ENCODE assay signal across 26 cellular contexts in genomic region chr2:40665493-40666232, GRCh38.
"Had no signal": no experiment of that assay in that cellular context is flagged by ENCODE, and none has a peak within 500 bp of the region (broad histone marks: within the 10 kb centered on the region; RNA-seq: fewer than 3 reads in every experiment).

No MANE protein-coding gene starts in this region.

- H3K4me3 ChIP-seq: adrenal gland, ascending aorta, coronary artery, dorsolateral prefrontal cortex, pancreas had no signal

- H3K4me1 Mint-ChIP-seq: activated naive CD8-positive, alpha-beta T cell treated with anti-CD3 and anti-CD28 coated beads for 36 hours; brain; naive thymus-derived CD8-positive, alpha-beta T cell; neural crest cell had no signal

- H3K27ac Mint-ChIP-seq: activated naive CD4-positive, alpha-beta T cell treated with anti-CD3 and anti-CD28 coated beads for 36 hours; activated naive CD8-positive, alpha-beta T cell treated with anti-CD3 and anti-CD28 coated beads for 36 hours; brain; naive thymus-derived CD8-positive, alpha-beta T cell had no signal

- H3K4me1 ChIP-seq: pancreas had no signal

- H3K27ac ChIP-seq: adrenal gland, dorsolateral prefrontal cortex, pancreas, WERI-Rb-1 had no signal

- ATAC-seq: activated CD4-positive, CD25-positive, alpha-beta regulatory T cell treated with anti-CD3 and anti-CD28 coated beads, Interleukin-2, amount 50 U/mL, for 24 hours; left cardiac atrium; naive thymus-derived CD8-positive, alpha-beta T cell; pancreas; right cardiac atrium had no signal

- DNase-seq: activated CD4-positive, alpha-beta T cell treated with anti-CD3 and anti-CD28 coated beads for 48 hours; activated CD4-positive, alpha-beta T cell treated with anti-CD3 and anti-CD28 coated beads, Interleukin-2, amount 50 U/mL, for 48 hours; activated CD8-positive, alpha-beta memory T cell treated with anti-CD3 and anti-CD28 coated beads for 24 hours; activated effector memory CD4-positive, alpha-beta T cell treated with anti-CD3 and anti-CD28 coated beads, Interleukin-2, amount 50 U/mL, for 16 hours; activated naive CD4-positive, alpha-beta T cell treated with anti-CD3 and anti-CD28 coated beads for 36 hours; activated naive CD8-positive, alpha-beta T cell treated with anti-CD3 and anti-CD28 coated beads for 36 hours; adrenal gland; dorsolateral prefrontal cortex; effector memory CD4-positive, alpha-beta T cell; erythroblast; foreskin fibroblast; left cardiac atrium; midbrain; naive thymus-derived CD8-positive, alpha-beta T cell; nucleus accumbens; pancreas; right cardiac atrium; stimulated activated CD4-positive, alpha-beta T cell treated with anti-CD3 and anti-CD28 coated beads, Interleukin-2, amount 100 ng/mL, for 48 hours; stimulated activated naive CD4-positive, alpha-beta T cell treated with Interleukin-2 at 50 U/mL for 16 hours; WERI-Rb-1 had no signal

- H3K36me3 ChIP-seq: adrenal gland, ascending aorta, pancreas, WERI-Rb-1 had no signal

- H3K27me3 ChIP-seq: adrenal gland, ascending aorta, dorsolateral prefrontal cortex had no signal

- H3K9me3 ChIP-seq: adrenal gland, ascending aorta, pancreas had no signal

- H3K9me3 Mint-ChIP-seq: activated naive CD4-positive, alpha-beta T cell treated with anti-CD3 and anti-CD28 coated beads for 36 hours; activated naive CD8-positive, alpha-beta T cell treated with anti-CD3 and anti-CD28 coated beads for 36 hours; brain; neural crest cell; type B pancreatic cell had no signal

- H3K4me3 Mint-ChIP-seq: activated naive CD4-positive, alpha-beta T cell treated with anti-CD3 and anti-CD28 coated beads for 36 hours; activated naive CD8-positive, alpha-beta T cell treated with anti-CD3 and anti-CD28 coated beads for 36 hours; brain; naive thymus-derived CD8-positive, alpha-beta T cell; neural crest cell; type B pancreatic cell had no signal

- H3K36me3 Mint-ChIP-seq: activated naive CD8-positive, alpha-beta T cell treated with anti-CD3 and anti-CD28 coated beads for 36 hours; brain; naive thymus-derived CD8-positive, alpha-beta T cell; type B pancreatic cell had no signal

- H3K27me3 Mint-ChIP-seq: activated naive CD8-positive, alpha-beta T cell treated with anti-CD3 and anti-CD28 coated beads for 36 hours; naive thymus-derived CD8-positive, alpha-beta T cell; type B pancreatic cell had no signal
